In genomic region chr9:13568851-13569618, GRCh38 we compare ENCODE assay signal across 10 cellular contexts.
DNase-seq lines count a peak whose midpoint lies in the region; ATAC-seq and TF ChIP-seq lines count a peak whose summit lies in the region.
"Had no signal": no experiment of that assay in that cellular context is flagged by ENCODE, and none has a peak within 500 bp of the region (broad histone marks: within the 10 kb centered on the region; RNA-seq: fewer than 3 reads in every experiment).

No MANE protein-coding gene starts in this region.

- CTCF ChIA-PET in activated CD4-positive, alpha-beta T cell treated with anti-CD3 and anti-CD28 coated beads, Interleukin-2, amount 10 ng/mL, durations not matched to agents 7 days and 5 days (lab: Charles Lee), result no interaction called here

- no peaks in the 10 kb centered on the region for H3K4me1 ChIP-seq in body of pancreas
- peaks cover 0 to 4% (median 0%) of the 10 kb centered on the region in 4 donors for H3K4me1 ChIP-seq in right lobe of liver

- H3K27me3 Mint-ChIP-seq in activated CD4-positive, alpha-beta T cell treated with anti-CD3 and anti-CD28 coated beads, Interleukin-2, amount 10 ng/mL, durations not matched to agents 24 days and 14 days, result peaks cover 9% of the 10 kb centered on the region
- H3K27me3 Mint-ChIP-seq in activated CD4-positive, alpha-beta T cell treated with anti-CD3 and anti-CD28 coated beads, Interleukin-2, amount 10 ng/mL, durations not matched to agents 7 days and 5 days, result peaks cover 3% of the 10 kb centered on the region
- peaks cover 20% of the 10 kb centered on the region for H3K27me3 Mint-ChIP-seq in type B pancreatic cell

- H3K9me3 Mint-ChIP-seq in activated CD4-positive, alpha-beta T cell treated with anti-CD3 and anti-CD28 coated beads, Interleukin-2, amount 10 ng/mL, durations not matched to agents 24 days and 14 days, result no peaks in the 10 kb centered on the region
- no peaks in the 10 kb centered on the region for H3K9me3 Mint-ChIP-seq in activated CD4-positive, alpha-beta T cell treated with anti-CD3 and anti-CD28 coated beads, Interleukin-2, amount 10 ng/mL, durations not matched to agents 7 days and 5 days
- peaks cover 2% of the 10 kb centered on the region for H3K9me3 Mint-ChIP-seq in type B pancreatic cell

- DNase-seq in activated CD4-positive, alpha-beta T cell treated with anti-CD3 and anti-CD28 coated beads, Interleukin-2, amount 10 ng/mL, durations not matched to agents 24 days and 14 days, result no peak
- no peak for DNase-seq in activated CD4-positive, alpha-beta T cell treated with anti-CD3 and anti-CD28 coated beads, Interleukin-2, amount 10 ng/mL, durations not matched to agents 7 days and 5 days
- DNase-seq in body of pancreas, result no peak
- no peak for DNase-seq in right lobe of liver
- DNase-seq in type B pancreatic cell (ENCODE audit: extremely low spot score, unreplicated experiment), result no peak
- no peak for DNase-seq in activated CD4-positive, CD25-positive, alpha-beta regulatory T cell treated with anti-CD3 and anti-CD28 coated beads, Interleukin-2, amount 50 U/mL, for 72 hours
- no peak for DNase-seq in SW480 (ENCODE audit: low spot score)
- no peak for DNase-seq in GOT3 (lab: John Stamatoyannopoulos, UW)

- intact Hi-C loops in activated CD4-positive, alpha-beta T cell treated with anti-CD3 and anti-CD28 coated beads, Interleukin-2, amount 10 ng/mL, durations not matched to agents 24 days and 14 days (cut with micrococcal nuclease), result no loop called here
- intact Hi-C loops in body of pancreas (cut with DNase I), result no loop called here
- intact Hi-C loops in right lobe of liver (cut with DNase I), result no loop called here

- no peaks in the 10 kb centered on the region for H3K4me1 Mint-ChIP-seq in activated CD4-positive, alpha-beta T cell treated with anti-CD3 and anti-CD28 coated beads, Interleukin-2, amount 10 ng/mL, durations not matched to agents 24 days and 14 days
- no peaks in the 10 kb centered on the region for H3K4me1 Mint-ChIP-seq in activated CD4-positive, alpha-beta T cell treated with anti-CD3 and anti-CD28 coated beads, Interleukin-2, amount 10 ng/mL, durations not matched to agents 7 days and 5 days
- peaks cover 20% of the 10 kb centered on the region for H3K4me1 Mint-ChIP-seq in type B pancreatic cell (ENCODE audit: unreplicated experiment)

- TF ChIP-seq POLR2A in body of pancreas (IDR thresholded peaks at IDR 0.05) (no peak), right lobe of liver (IDR thresholded peaks at IDR 0.05) (no peak)

- H3K36me3 ChIP-seq in body of pancreas (replicated peaks in 1 of 2; ENCODE audit: insufficient read depth in 1 of 2, low read depth in 2 of 2), result no peaks in the 10 kb centered on the region
- no peaks in the 10 kb centered on the region for H3K36me3 ChIP-seq in right lobe of liver

- H3K9me3 ChIP-seq in body of pancreas, result no peaks in the 10 kb centered on the region
- H3K9me3 ChIP-seq in right lobe of liver, result no peaks in the 10 kb centered on the region

- H3K4me3 Mint-ChIP-seq in activated CD4-positive, alpha-beta T cell treated with anti-CD3 and anti-CD28 coated beads, Interleukin-2, amount 10 ng/mL, durations not matched to agents 24 days and 14 days, result peak overlapping the region; percentile 22
- no peak overlapping the region for H3K4me3 Mint-ChIP-seq in activated CD4-positive, alpha-beta T cell treated with anti-CD3 and anti-CD28 coated beads, Interleukin-2, amount 10 ng/mL, durations not matched to agents 7 days and 5 days
- H3K4me3 Mint-ChIP-seq in type B pancreatic cell, result peak overlapping the region; percentile 68

- no peak for TF ChIP-seq CTCF in body of pancreas (IDR thresholded peaks at IDR 0.05)
- TF ChIP-seq CTCF in right lobe of liver (IDR thresholded peaks at IDR 0.05), result no peak
- TF ChIP-seq CTCF in type B pancreatic cell (conservative IDR thresholded peaks at IDR 0.05), result no peak

- H3K27ac Mint-ChIP-seq in activated CD4-positive, alpha-beta T cell treated with anti-CD3 and anti-CD28 coated beads, Interleukin-2, amount 10 ng/mL, durations not matched to agents 24 days and 14 days, result no peak overlapping the region
- no peak overlapping the region for H3K27ac Mint-ChIP-seq in activated CD4-positive, alpha-beta T cell treated with anti-CD3 and anti-CD28 coated beads, Interleukin-2, amount 10 ng/mL, durations not matched to agents 7 days and 5 days
- H3K27ac Mint-ChIP-seq in type B pancreatic cell, result peak overlapping the region; percentile 2

- H3K4me3 ChIP-seq in body of pancreas (no peak overlapping the region), right lobe of liver (peak overlapping the region in 1 of 3 donors; percentile 3)

- 15 to 22% methylated on average over 18 of the region's 18 CpGs for WGBS in body of pancreas, 2 donors
- 10% methylated on average over 18 of the region's 18 CpGs for WGBS in right lobe of liver (ENCODE audit: insufficient coverage, low coverage, low lambda C conversion rate, missing lambda C conversion rate)

- POLR2A ChIA-PET in activated CD4-positive, alpha-beta T cell treated with anti-CD3 and anti-CD28 coated beads, Interleukin-2, amount 10 ng/mL, durations not matched to agents 7 days and 5 days (lab: Charles Lee), result no interaction called here

- H3K36me3 Mint-ChIP-seq in activated CD4-positive, alpha-beta T cell treated with anti-CD3 and anti-CD28 coated beads, Interleukin-2, amount 10 ng/mL, durations not matched to agents 24 days and 14 days (ENCODE audit: low read depth), result no peaks in the 10 kb centered on the region
- no peaks in the 10 kb centered on the region for H3K36me3 Mint-ChIP-seq in activated CD4-positive, alpha-beta T cell treated with anti-CD3 and anti-CD28 coated beads, Interleukin-2, amount 10 ng/mL, durations not matched to agents 7 days and 5 days (ENCODE audit: low read depth)
- H3K36me3 Mint-ChIP-seq in type B pancreatic cell, result no peaks in the 10 kb centered on the region

- ATAC-seq in body of pancreas, result peak; percentile 30
- ATAC-seq in right lobe of liver, result peak; percentile 45 to 58 (median 50)

- H3K27me3 ChIP-seq in body of pancreas (no peaks in the 10 kb centered on the region), right lobe of liver (no peaks in the 10 kb centered on the region)

- peak overlapping the region in 1 of 4 donors; percentile 43 for H3K27ac ChIP-seq in body of pancreas
- H3K27ac ChIP-seq in right lobe of liver, result peak overlapping the region; percentile 26 to 63 (median 33)
- H3K27ac ChIP-seq: C4-2B, KMS-11 had no signal
